In the genomic region with DNA sequence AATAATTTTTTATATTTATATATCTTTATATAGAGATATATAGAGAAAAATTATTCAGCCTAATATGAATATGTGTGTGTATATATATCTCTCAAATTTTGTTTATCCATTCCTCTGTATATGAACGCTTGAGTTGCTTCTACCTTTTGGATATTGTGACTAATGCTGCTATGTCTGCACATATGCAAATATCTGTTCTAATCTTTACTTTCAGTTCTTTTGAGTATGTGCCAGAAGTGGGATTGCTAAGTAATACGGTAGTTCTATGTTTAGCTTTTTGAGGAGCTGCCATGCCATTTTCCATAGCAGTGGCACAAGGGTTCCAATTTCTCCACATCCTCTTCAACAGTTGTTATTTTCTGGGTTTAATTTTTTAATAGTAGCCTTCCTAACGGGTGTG, we compare ENCODE assay signal across 10 cellular contexts.
DNase-seq lines count a peak whose midpoint lies in the region; ATAC-seq, FAIRE-seq and TF ChIP-seq lines count a peak whose summit lies in the region.
"Had no signal": no experiment of that assay in that cellular context is flagged by ENCODE, and none has a peak within 500 bp of the region (broad histone marks: within the 10 kb centered on the region; RNA-seq: fewer than 3 reads in every experiment).

No MANE protein-coding gene starts in this region.

- H3K79me2 ChIP-seq in neural progenitor cell (ENCODE audit: low read depth) = no peaks in the 10 kb centered on the region

- POLR2A ChIA-PET in CD8-positive, alpha-beta T cell (lab: Charles Lee) = interaction anchor here (0.9 to 1.3 kb wide), 3 partner anchors 12 to 15 kb away, joined by 3 to 4 read pairs (median 3); no protein-coding TSS in a partner anchor
- POLR2A ChIA-PET in activated B cell treated with CpG ODN at 0.5 μM for 24 hours (lab: Charles Lee) = interaction anchor here (0.5 to 1.6 kb wide), 6 partner anchors 12 to 169 kb away, joined by 4 to 21 read pairs (median 6); a partner anchor contains a TSS

- H3K27me3 ChIP-seq in CD8-positive, alpha-beta T cell (ENCODE audit: insufficient read depth, low read length) = no peaks in the 10 kb centered on the region
- no peaks in the 10 kb centered on the region for H3K27me3 ChIP-seq in neural progenitor cell

- H3K4me1 ChIP-seq in CD8-positive, alpha-beta T cell (ENCODE audit: insufficient read depth, low read length) = peaks cover 66% of the 10 kb centered on the region
- no peaks in the 10 kb centered on the region for H3K4me1 ChIP-seq in neural progenitor cell

- peak overlapping the region; percentile 84 for H3K27ac Mint-ChIP-seq in CD8-positive, alpha-beta T cell
- H3K27ac Mint-ChIP-seq in activated B cell treated with CpG ODN at 0.5 μM for 24 hours (peak overlapping the region; percentile 80), neural progenitor cell (no peak overlapping the region)

- H3K4me3 ChIP-seq in CD8-positive, alpha-beta T cell (ENCODE audit: low read depth, low read length) = no peak overlapping the region
- no peak overlapping the region for H3K4me3 ChIP-seq in neural progenitor cell

- DNase-seq in CD8-positive, alpha-beta T cell = no peak
- DNase-seq in GM19239 (ENCODE audit: insufficient read length, low spot score) (no peak), activated B cell treated with CpG ODN at 0.5 μM for 24 hours (no peak), neural progenitor cell (ENCODE audit: low spot score) (no peak), SIG-M5 (lab: John Stamatoyannopoulos, UW) (no peak), AML-193 (lab: John Stamatoyannopoulos, UW) (no peak)
- no peak for DNase-seq in activated CD4-positive, alpha-beta T cell treated with anti-CD3 and anti-CD28 coated beads, Interleukin-2, amount 50 U/mL, for 1 hour

- no peaks in the 10 kb centered on the region for H3F3A ChIP-seq in neural progenitor cell (ENCODE audit: low read depth)

- H3K36me3 Mint-ChIP-seq in CD8-positive, alpha-beta T cell = no peaks in the 10 kb centered on the region
- H3K36me3 Mint-ChIP-seq in activated B cell treated with CpG ODN at 0.5 μM for 24 hours (ENCODE audit: low read depth) (no peaks in the 10 kb centered on the region), neural progenitor cell (no peaks in the 10 kb centered on the region)
- H3K36me3 Mint-ChIP-seq: brain had no signal

- no peaks in the 10 kb centered on the region for H3K27me3 Mint-ChIP-seq in CD8-positive, alpha-beta T cell (ENCODE audit: low read depth)
- H3K27me3 Mint-ChIP-seq in activated B cell treated with CpG ODN at 0.5 μM for 24 hours (no peaks in the 10 kb centered on the region), neural progenitor cell (ENCODE audit: insufficient read depth, low read depth) (no peaks in the 10 kb centered on the region)

- no peaks in the 10 kb centered on the region for H4K20me1 ChIP-seq in neural progenitor cell (ENCODE audit: low read depth)

- no peaks in the 10 kb centered on the region for H3K9me3 Mint-ChIP-seq in CD8-positive, alpha-beta T cell
- H3K9me3 Mint-ChIP-seq in activated B cell treated with CpG ODN at 0.5 μM for 24 hours (no peaks in the 10 kb centered on the region), neural progenitor cell (no peaks in the 10 kb centered on the region)

- H3K4me2 ChIP-seq in neural progenitor cell = no peak overlapping the region

- intact Hi-C loops in CD8-positive, alpha-beta T cell (cut with DNase I, micrococcal nuclease) = no loop called here
- intact Hi-C loops in activated B cell treated with CpG ODN at 0.5 μM for 24 hours (cut with micrococcal nuclease) = loop anchor here (1.0 kb wide), 2 partner anchors 14 to 73 kb away; a partner anchor contains a TSS

- peak overlapping the region; percentile 65 for H3K4me3 Mint-ChIP-seq in CD8-positive, alpha-beta T cell
- peak overlapping the region; percentile 55 for H3K4me3 Mint-ChIP-seq in activated B cell treated with CpG ODN at 0.5 μM for 24 hours
- H3K4me3 Mint-ChIP-seq in neural progenitor cell = no peak overlapping the region

- H2AFZ ChIP-seq in neural progenitor cell (replicated peaks) = no peak overlapping the region

- H3K36me3 ChIP-seq in CD8-positive, alpha-beta T cell (ENCODE audit: insufficient read depth, low read length) = no peaks in the 10 kb centered on the region
- H3K36me3 ChIP-seq in neural progenitor cell = no peaks in the 10 kb centered on the region

- FAIRE-seq in GM19239 (lab: Jason Lieb, UNC) = peak; percentile 88
- FAIRE-seq: keratinocyte had no signal

- TF ChIP-seq CTCF in CD8-positive, alpha-beta T cell (IDR thresholded peaks at IDR 0.05) = no peak
- TF ChIP-seq CTCF in activated B cell treated with CpG ODN at 0.5 μM for 24 hours (IDR thresholded peaks at IDR 0.05) = no peak
- TF ChIP-seq CTCF in neural progenitor cell (IDR thresholded peaks at IDR 0.05) = no peak

- CTCF ChIA-PET in CD8-positive, alpha-beta T cell (lab: Charles Lee) = interaction anchor here (0.9 to 1.1 kb wide), 3 partner anchors 15 to 166 kb away, joined by 3 read pairs; no protein-coding TSS in a partner anchor
- CTCF ChIA-PET in activated B cell treated with CpG ODN at 0.5 μM for 24 hours (lab: Charles Lee) = no interaction called here

- H3K4me1 Mint-ChIP-seq in CD8-positive, alpha-beta T cell (ENCODE audit: low read depth) = peaks cover 80% of the 10 kb centered on the region
- H3K4me1 Mint-ChIP-seq in activated B cell treated with CpG ODN at 0.5 μM for 24 hours (peaks cover 64% of the 10 kb centered on the region), neural progenitor cell (peaks cover 6% of the 10 kb centered on the region)

- peak; percentile 29 for ATAC-seq in CD8-positive, alpha-beta T cell
- ATAC-seq in HG03025 (IDR thresholded peaks at IDR 0.05; ENCODE audit: low FRiP score, unreplicated experiment) (peak; percentile 77), activated B cell treated with CpG ODN at 0.5 μM for 24 hours (ENCODE audit: low read depth) (peak; percentile 74)

- H3K27ac ChIP-seq in CD8-positive, alpha-beta T cell (ENCODE audit: low read depth, low read length) = peak overlapping the region; percentile 19
- no peak overlapping the region for H3K27ac ChIP-seq in neural progenitor cell

- H3K9me3 ChIP-seq in CD8-positive, alpha-beta T cell (ENCODE audit: low read length) = no peaks in the 10 kb centered on the region
- no peaks in the 10 kb centered on the region for H3K9me3 ChIP-seq in neural progenitor cell (ENCODE audit: low read depth)

- no peak overlapping the region for H3K9ac ChIP-seq in neural progenitor cell
